24 cellular contexts compared by ENCODE assay signal in genomic region chr18:35278969-35279368, GRCh38. TPM values are rescaled to one million over a fixed set of nuclear protein-coding genes. Genes with fewer than 3 reads are reported as not detected.
DNase-seq lines count a peak whose midpoint lies in the region; ATAC-seq, FAIRE-seq and TF ChIP-seq lines count a peak whose summit lies in the region.
"Had no signal": no experiment of that assay in that cellular context is flagged by ENCODE, and none has a peak within 500 bp of the region (broad histone marks: within the 10 kb centered on the region; RNA-seq: fewer than 3 reads in every experiment).

No MANE protein-coding gene starts in this region.

- H3K27me3 Mint-ChIP-seq in natural killer cell treated with Interleukin-12 subunit alpha and Interleukin-12 subunit beta and Interleukin-15 and Interleukin-18, amount 100 ng/mL, for 72 hours: no peaks in the 10 kb centered on the region
- no peaks in the 10 kb centered on the region for H3K27me3 Mint-ChIP-seq in natural killer cell (ENCODE audit: low read depth in 2 of 2)
- H3K27me3 Mint-ChIP-seq: B cell; CD4-positive, alpha-beta memory T cell had no signal

- no peak for ATAC-seq in natural killer cell treated with Interleukin-12 subunit alpha and Interleukin-12 subunit beta and Interleukin-15 and Interleukin-18, amount 100 ng/mL, for 72 hours
- ATAC-seq in natural killer cell (no peak), K562 (no peak; the same call in 2 of the 3 replicates)
- ATAC-seq: A549, GM12878 had no signal

- peaks cover 26 to 28% of the 10 kb centered on the region in 2 donors for H3K4me1 Mint-ChIP-seq in natural killer cell treated with Interleukin-12 subunit alpha and Interleukin-12 subunit beta and Interleukin-15 and Interleukin-18, amount 100 ng/mL, for 72 hours (ENCODE audit: low read depth in 2 of 2)
- H3K4me1 Mint-ChIP-seq in natural killer cell: peaks cover 0 to 17% of the 10 kb centered on the region in 2 donors
- H3K4me1 Mint-ChIP-seq: B cell had no signal

- H3K4me3 ChIP-seq in K562 (no peak overlapping the region), prostate gland (no peak overlapping the region)
- H3K4me3 ChIP-seq: A549; BLaER1 treated with 17β-estradiol and CSF1 and Interleukin-3, amounts not matched to agents 10 nM and 100 nM; GM12878 had no signal

- H3K9me3 ChIP-seq in K562 (replicated peaks; ENCODE audit: control insufficient read depth, insufficient read depth, low read depth, low read length) (no peaks in the 10 kb centered on the region), prostate gland (no peaks in the 10 kb centered on the region)

- DNase-seq in natural killer cell treated with Interleukin-12 subunit alpha and Interleukin-12 subunit beta and Interleukin-15 and Interleukin-18, amount 100 ng/mL, for 72 hours (ENCODE audit: low spot score): no peak
- DNase-seq in natural killer cell (no peak), K562 (ENCODE audit: extremely low read depth in 1 of 4, low spot score in 3 of 4) (no peak), NCI-H187 (lab: John Stamatoyannopoulos, UW) (no peak), prostate gland (ENCODE audit: low spot score) (no peak)
- DNase-seq: AML-193; CD4-positive, alpha-beta memory T cell; CD8-positive, alpha-beta memory T cell; COR-L47; DMS 273 treated with DMSO at 0.1 percent for 48 hours; DMS153; DMS53; DMS79; DND-41; EL; GDM1 had no signal

- no peak overlapping the region for H3K4me2 ChIP-seq in K562 (ENCODE audit: insufficient read depth, low read length)
- H3K4me2 ChIP-seq: A549; BLaER1 treated with 17β-estradiol and CSF1 and Interleukin-3, amounts not matched to agents 10 nM and 100 nM had no signal

- CTCF ChIA-PET in K562 (lab: Yijun Ruan, JAX; ENCODE audit: low intra/inter-chr PET ratio): no interaction called here

- H3K27me3 ChIP-seq in K562 (ENCODE audit: control insufficient read depth in 2 of 2, insufficient read depth in 2 of 2, low read length in 2 of 2): no peaks in the 10 kb centered on the region
- no peaks in the 10 kb centered on the region for H3K27me3 ChIP-seq in prostate gland (replicated peaks; ENCODE audit: insufficient read depth)
- H3K27me3 ChIP-seq: BLaER1 treated with 17β-estradiol and CSF1 and Interleukin-3, amounts not matched to agents 10 nM and 100 nM had no signal

- peak overlapping the region; percentile 9 to 57 for H3K27ac Mint-ChIP-seq in natural killer cell treated with Interleukin-12 subunit alpha and Interleukin-12 subunit beta and Interleukin-15 and Interleukin-18, amount 100 ng/mL, for 72 hours
- H3K27ac Mint-ChIP-seq in natural killer cell: no peak overlapping the region
- H3K27ac Mint-ChIP-seq: B cell; CD8-positive, alpha-beta memory T cell had no signal

- H3K36me3 Mint-ChIP-seq in natural killer cell treated with Interleukin-12 subunit alpha and Interleukin-12 subunit beta and Interleukin-15 and Interleukin-18, amount 100 ng/mL, for 72 hours: peaks cover 15% of the 10 kb centered on the region
- no peaks in the 10 kb centered on the region for H3K36me3 Mint-ChIP-seq in natural killer cell

- no peaks in the 10 kb centered on the region for H3K9me1 ChIP-seq in K562 (ENCODE audit: control insufficient read depth, insufficient read depth, low read length)

- no TSS peak for BruUV-seq in K562 (replicated peaks; lab: Mats Ljungman, UMichigan)

- no peaks in the 10 kb centered on the region for H4K20me1 ChIP-seq in K562 (replicated peaks; ENCODE audit: control insufficient read depth, insufficient read depth, low read length)
- H4K20me1 ChIP-seq: BLaER1 treated with 17β-estradiol and CSF1 and Interleukin-3, amounts not matched to agents 10 nM and 100 nM had no signal

- no peak overlapping the region for H3K9ac ChIP-seq in K562 (ENCODE audit: insufficient read depth in 1 of 2, low read depth in 2 of 2, low read length in 2 of 2)
- H3K9ac ChIP-seq: BLaER1 treated with 17β-estradiol and CSF1 and Interleukin-3, amounts not matched to agents 10 nM and 100 nM had no signal

- TF ChIP-seq CTCF in natural killer cell (IDR thresholded peaks at IDR 0.05) (no peak), K562 (IDR thresholded peaks at IDR 0.05 in 2 of 3, conservative IDR thresholded peaks at IDR 0.05 in 1 of 3; ENCODE audit: insufficient read depth in 2 of 3, low read depth in 1 of 3, low read length in 3 of 3) (no peak), prostate gland (IDR thresholded peaks at IDR 0.05) (no peak)

- intact Hi-C loops in natural killer cell (cut with micrococcal nuclease): no loop called here
- intact Hi-C loops in K562 (cut with micrococcal nuclease): no loop called here
- intact Hi-C loops in prostate gland (cut with DNase I): no loop called here

- no peak for TF ChIP-seq POLR2A in K562 (conservative IDR thresholded peaks at IDR 0.05)
- TF ChIP-seq POLR2A in prostate gland (IDR thresholded peaks at IDR 0.05): no peak

- TF ChIP-seq EP300 in K562 (IDR thresholded peaks at IDR 0.05; ENCODE audit: low read length): no peak

- H3K4me3 Mint-ChIP-seq in natural killer cell treated with Interleukin-12 subunit alpha and Interleukin-12 subunit beta and Interleukin-15 and Interleukin-18, amount 100 ng/mL, for 72 hours: peak overlapping the region; percentile 13
- H3K4me3 Mint-ChIP-seq in natural killer cell: no peak overlapping the region
- H3K4me3 Mint-ChIP-seq: B cell; CD4-positive, alpha-beta memory T cell; CD8-positive, alpha-beta memory T cell had no signal

- H3K36me3 ChIP-seq in K562 (ENCODE audit: control insufficient read depth, insufficient read depth, low read length) (no peaks in the 10 kb centered on the region), prostate gland (no peaks in the 10 kb centered on the region)

- TF ChIP-seq RAD21 in K562 (CRISPR knock-in tag; conservative IDR thresholded peaks at IDR 0.05 in 1 of 2, IDR thresholded peaks at IDR 0.05 in 1 of 2): no peak

- H3K4me1 ChIP-seq in K562 (replicated peaks in 1 of 2; ENCODE audit: control insufficient read depth in 2 of 2, insufficient read depth in 2 of 2, low read length in 2 of 2) (no peaks in the 10 kb centered on the region), prostate gland (replicated peaks) (no peaks in the 10 kb centered on the region)
- H3K4me1 ChIP-seq: A549 had no signal

- POLR2A ChIA-PET in K562 (lab: Yijun Ruan, JAX): interaction anchor here (3.1 kb wide), 1 partner anchor 10 kb away, joined by 11 read pairs; the partner anchor contains the start of gene ZSCAN30

- no peak overlapping the region for H2AFZ ChIP-seq in K562 (ENCODE audit: low read depth, low read length)

- peaks cover 8% of the 10 kb centered on the region for H3K9me3 Mint-ChIP-seq in natural killer cell treated with Interleukin-12 subunit alpha and Interleukin-12 subunit beta and Interleukin-15 and Interleukin-18, amount 100 ng/mL, for 72 hours
- no peaks in the 10 kb centered on the region for H3K9me3 Mint-ChIP-seq in natural killer cell
- H3K9me3 Mint-ChIP-seq: CD8-positive, alpha-beta memory T cell had no signal

- in situ Hi-C loops in K562 (cut with MboI): no loop called here

- no peaks in the 10 kb centered on the region for H3K79me2 ChIP-seq in K562 (ENCODE audit: control insufficient read depth, insufficient read depth, low read length)

- FAIRE-seq in K562 (lab: Jason Lieb, UNC): no peak
- FAIRE-seq: A549, GM12878, GM12892, GM18507 had no signal

- H3K27ac ChIP-seq in K562 (ENCODE audit: extremely low read depth, low read depth, low read length): no peak overlapping the region
- no peak overlapping the region for H3K27ac ChIP-seq in prostate gland
- H3K27ac ChIP-seq: 22Rv1; A549; BLaER1 treated with 17β-estradiol and CSF1 and Interleukin-3, amounts not matched to agents 10 nM and 100 nM; C4-2B had no signal

RNA-seq across cellular contexts. Expression of gene ZSCAN30, which starts 11.1 kb away (rescaled TPM):
- 10 to 100 TPM; 22.2 to 25.6 TPM for total RNA-seq in natural killer cell treated with Interleukin-12 subunit alpha and Interleukin-12 subunit beta and Interleukin-15 and Interleukin-18, amount 100 ng/mL, for 72 hours
- total RNA-seq in natural killer cell (10 to 100 TPM; 15.4 to 21.0 (median 16.4) TPM), K562 (2014; rRNA removed) (8.9 and 12.0 TPM in 2 replicates), K562 (2014; rRNA removed; fragmentation: Illumina TruSeq; extraction: Trizol) (13.5 and 14.7 TPM in 2 replicates), K562 (2015; rRNA removed; fragmentation: Illumina TruSeq; extraction: Trizol) (10.3 and 11.0 TPM in 2 replicates), K562 (2021) (9.2 and 10.8 TPM in 2 replicates), prostate gland (10 to 100 TPM; 18.3 to 21.3 TPM)
- total RNA-seq in K562 (2011; cell fraction: chromatin; rRNA removed; ENCODE audit: low replicate concordance): 31.5 and 84.0 TPM in 2 replicates
- total RNA-seq in K562 (2011; cell fraction: nucleolus; rRNA removed): 17.8 and 26.8 TPM in 2 replicates
- 41.2 and 45.8 TPM in 2 replicates for total RNA-seq in K562 (2011; cell fraction: nucleoplasm; rRNA removed)
- polyA plus RNA-seq in K562 (2011; rRNA removed) (13.6 and 14.0 TPM in 2 replicates), K562 (2014; fragmentation: Illumina TruSeq; extraction: Trizol) (11.5 and 13.1 TPM in 2 replicates), K562 (2014; fragmentation: Nextera tagmentation; extraction: Ambion mirVana) (1 to 10 TPM; 4.6 to 4.9 TPM), K562 (2014; rRNA removed) (10.0 and 11.5 TPM in 2 replicates)
- polyA plus RNA-seq in K562 (2011; cell fraction: cytosol; rRNA removed): 3.0 and 5.6 TPM in 2 replicates
- 36.2 and 37.7 TPM in 2 replicates for polyA plus RNA-seq in K562 (2011; cell fraction: nucleus; rRNA removed)
- polyA plus RNA-seq in K562 (2012): 9.6 and 15.1 TPM in 2 replicates
- 19.0 and 29.5 TPM in 2 replicates for polyA minus RNA-seq in K562 (2011; rRNA and poly(A)+ RNA removed)
- 4.7 and 5.1 TPM in 2 replicates for polyA minus RNA-seq in K562 (2011; cell fraction: cytosol; rRNA and poly(A)+ RNA removed)
- 18.6 and 33.8 TPM in 2 replicates for polyA minus RNA-seq in K562 (2011; cell fraction: nucleus; rRNA and poly(A)+ RNA removed)

RNA-seq across cellular contexts. Expression of gene ZNF397, which starts 38.1 kb away (rescaled TPM):
- total RNA-seq in natural killer cell treated with Interleukin-12 subunit alpha and Interleukin-12 subunit beta and Interleukin-15 and Interleukin-18, amount 100 ng/mL, for 72 hours: 10 to 100 TPM; 12.5 to 15.0 TPM
- total RNA-seq in natural killer cell (10 to 100 TPM in 2 of 3 donors, 1 to 10 TPM in 1; 8.7 to 15.6 (median 13.9) TPM), K562 (2014; rRNA removed) (13.2 and 13.8 TPM in 2 replicates), K562 (2014; rRNA removed; fragmentation: Illumina TruSeq; extraction: Trizol) (23.6 and 25.5 TPM in 2 replicates), K562 (2015; rRNA removed; fragmentation: Illumina TruSeq; extraction: Trizol) (19.0 and 19.6 TPM in 2 replicates), K562 (2021) (15.1 and 16.3 TPM in 2 replicates), prostate gland (10 to 100 TPM; 32.9 TPM)
- total RNA-seq in K562 (2011; cell fraction: chromatin; rRNA removed; ENCODE audit: low replicate concordance): 28.2 and 61.8 TPM in 2 replicates
- total RNA-seq in K562 (2011; cell fraction: nucleolus; rRNA removed): 16.7 and 26.5 TPM in 2 replicates
- total RNA-seq in K562 (2011; cell fraction: nucleoplasm; rRNA removed): 37.0 and 53.3 TPM in 2 replicates
- polyA plus RNA-seq in K562 (2011; rRNA removed) (19.3 and 22.5 TPM in 2 replicates), K562 (2014; fragmentation: Illumina TruSeq; extraction: Trizol) (19.8 and 24.2 TPM in 2 replicates), K562 (2014; fragmentation: Nextera tagmentation; extraction: Ambion mirVana) (1 to 10 TPM; 6.4 to 8.7 TPM), K562 (2014; rRNA removed) (17.0 and 20.5 TPM in 2 replicates)
- polyA plus RNA-seq in K562 (2011; cell fraction: cytosol; rRNA removed): 4.2 and 11.0 TPM in 2 replicates
- 21.9 and 28.3 TPM in 2 replicates for polyA plus RNA-seq in K562 (2011; cell fraction: nucleus; rRNA removed)
- polyA plus RNA-seq in K562 (2012): 10.2 and 12.4 TPM in 2 replicates
- polyA minus RNA-seq in K562 (2011; rRNA and poly(A)+ RNA removed): 26.3 and 37.3 TPM in 2 replicates
- polyA minus RNA-seq in K562 (2011; cell fraction: cytosol; rRNA and poly(A)+ RNA removed): 8.8 and 12.1 TPM in 2 replicates
- polyA minus RNA-seq in K562 (2011; cell fraction: nucleus; rRNA and poly(A)+ RNA removed): 18.8 and 43.0 TPM in 2 replicates

Comparison
In these comparisons a context has a peak if more than half of its experiments do, and no peak if none do; other contexts are left out.
1. H3K27ac Mint-ChIP-seq: peak in natural killer cell treated with Interleukin-12 subunit alpha and Interleukin-12 subunit beta and Interleukin-15 and Interleukin-18, amount 100 ng/mL, for 72 hours (2 of 2); none in natural killer cell (0 of 2).